In the genomic region with DNA sequence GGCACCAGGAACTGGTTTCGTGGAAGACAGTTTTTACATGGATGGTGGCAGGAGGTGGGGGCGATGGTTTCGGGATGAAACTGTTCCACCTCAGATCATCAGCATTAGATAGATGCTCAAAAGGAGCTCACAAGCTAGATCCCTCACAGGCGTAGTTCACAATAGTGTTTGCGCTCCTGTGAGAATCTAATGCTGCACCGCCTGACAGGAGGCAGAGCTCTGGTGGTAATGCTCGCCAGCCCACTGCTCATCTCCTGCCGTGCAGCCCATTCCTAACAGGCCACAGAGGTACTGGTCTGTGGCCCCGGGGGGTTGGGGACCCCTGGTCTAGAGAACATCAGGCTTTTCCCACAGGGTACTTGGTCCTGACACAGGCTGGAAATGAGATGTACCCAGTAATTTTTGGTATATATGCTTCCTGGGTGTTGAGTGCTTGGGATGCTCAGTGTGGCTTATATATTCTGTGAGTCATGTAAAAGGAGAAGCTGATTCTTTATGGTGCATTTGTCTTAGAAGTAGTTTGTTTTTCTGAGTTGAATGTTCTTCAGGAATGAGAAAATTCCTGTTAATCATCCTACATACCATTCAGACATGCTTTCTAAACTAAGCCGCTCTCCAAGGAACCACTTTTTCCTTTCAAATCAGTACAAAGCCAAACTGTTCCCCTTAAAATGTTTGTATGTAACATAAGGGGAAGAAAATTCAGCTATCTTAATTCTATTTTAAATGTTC, we compare ENCODE assay signal across 12 cellular contexts.
DNase-seq lines count a peak whose midpoint lies in the region; ATAC-seq and TF ChIP-seq lines count a peak whose summit lies in the region.
"Had no signal": no experiment of that assay in that cellular context is flagged by ENCODE, and none has a peak within 500 bp of the region (broad histone marks: within the 10 kb centered on the region; RNA-seq: fewer than 3 reads in every experiment).

No MANE protein-coding gene starts in this region.

- peaks cover 22% of the 10 kb centered on the region for H3K79me2 ChIP-seq in GM23248 (ENCODE audit: insufficient read depth)

- in situ Hi-C loops in GM23248 (cut with MboI): no loop called here

- H3K9me3 ChIP-seq in GM23248 (ENCODE audit: low read depth) (no peaks in the 10 kb centered on the region), uterus (no peaks in the 10 kb centered on the region), aorta (ENCODE audit: control insufficient read depth, low read length) (no peaks in the 10 kb centered on the region)

- no peak overlapping the region for H3K4me2 ChIP-seq in GM23248 (ENCODE audit: unreplicated experiment)

- WGBS in GM23248 (ENCODE audit: low coverage in 1 of 2, low lambda C conversion rate in 2 of 2, missing lambda C conversion rate in 2 of 2), 2 experiments: 90 to 93% methylated on average over 10 of the region's 10 CpGs
- 72 to 78% methylated on average over 10 of the region's 10 CpGs for WGBS in aorta, 2 donors

- TF ChIP-seq CTCF in WI38 (IDR thresholded peaks at IDR 0.05; ENCODE audit: low read depth, low read length) (no peak), fibroblast of the aortic adventitia (IDR thresholded peaks at IDR 0.05; ENCODE audit: insufficient read depth, low read length) (no peak), uterus (IDR thresholded peaks at IDR 0.05) (no peak)

- intact Hi-C loops in uterus (cut with DNase I; ENCODE audit: low total_unique reads): no loop called here
- intact Hi-C loops in aorta (cut with DNase I): no loop called here

- TF ChIP-seq POLR2A in uterus (IDR thresholded peaks at IDR 0.05): no peak

- peak; percentile 23 for DNase-seq in GM23248
- DNase-seq in fibroblast of the aortic adventitia (ENCODE audit: low read depth): peak; percentile 40
- DNase-seq in skeletal muscle cell (ENCODE audit: low read depth): peak; percentile 32
- DNase-seq in uterus: no peak
- DNase-seq in aorta: no peak
- DNase-seq in DMS153 (lab: John Stamatoyannopoulos, UW): no peak
- DNase-seq in NCI-H2081 (lab: John Stamatoyannopoulos, UW): no peak
- DNase-seq: activated gamma-delta T cell treated with Interleukin-2 at 50 U/mL for 16 hours, dermis blood vessel endothelial cell, hypothalamus, NCI-H146 had no signal

- H3K27ac ChIP-seq in GM23248 (no peak overlapping the region), uterus (no peak overlapping the region), aorta (ENCODE audit: low read depth in 1 of 2, low read length in 2 of 2) (no peak overlapping the region)

- ATAC-seq in aorta (ENCODE audit: low FRiP score): no peak

- H2AFZ ChIP-seq in GM23248: no peak overlapping the region

- H3K36me3 ChIP-seq in GM23248 (ENCODE audit: low read depth): no peaks in the 10 kb centered on the region
- H3K36me3 ChIP-seq in uterus: no peaks in the 10 kb centered on the region
- H3K36me3 ChIP-seq in aorta (ENCODE audit: control insufficient read depth in 1 of 2, insufficient read depth in 2 of 2, low read length in 1 of 2): no peaks in the 10 kb centered on the region

- no peaks in the 10 kb centered on the region for H3K27me3 ChIP-seq in GM23248 (replicated peaks; ENCODE audit: insufficient read depth)
- H3K27me3 ChIP-seq in uterus: no peaks in the 10 kb centered on the region
- H3K27me3 ChIP-seq in aorta (ENCODE audit: control insufficient read depth in 1 of 2, insufficient read depth in 2 of 2, low read length in 1 of 2): no peaks in the 10 kb centered on the region

- no peaks in the 10 kb centered on the region for H4K20me1 ChIP-seq in GM23248 (ENCODE audit: insufficient read depth)

- peaks cover 12% of the 10 kb centered on the region; the same call in 1 of the 2 replicates for H3F3A ChIP-seq in GM23248 (ENCODE audit: insufficient read depth)

- H3K4me1 ChIP-seq in GM23248 (ENCODE audit: insufficient read depth): peaks cover 18% of the 10 kb centered on the region
- H3K4me1 ChIP-seq in uterus: peaks cover 0 to 4% of the 10 kb centered on the region in 2 donors
- H3K4me1 ChIP-seq in aorta (ENCODE audit: control insufficient read depth in 1 of 2, insufficient read depth in 2 of 2, low read length in 2 of 2): no peaks in the 10 kb centered on the region

- no peaks in the 10 kb centered on the region for H3K9me2 ChIP-seq in GM23248 (ENCODE audit: insufficient read depth)

- no peak overlapping the region for H3K4me3 ChIP-seq in GM23248
- peak overlapping the region; percentile 24; the same call in 1 of the 2 replicates for H3K4me3 ChIP-seq in WI38 (ENCODE audit: low read depth, low read length)
- no peak overlapping the region for H3K4me3 ChIP-seq in fibroblast of the aortic adventitia (ENCODE audit: low read depth, low read length)
- H3K4me3 ChIP-seq in skeletal muscle cell (ENCODE audit: low read depth, low read length): no peak overlapping the region
- no peak overlapping the region for H3K4me3 ChIP-seq in uterus
- H3K4me3 ChIP-seq in aorta (ENCODE audit: low read length in 2 of 2): no peak overlapping the region

- H3K9ac ChIP-seq in GM23248: no peak overlapping the region

Comparison
In these comparisons a context has a peak if more than half of its experiments do, and no peak if none do; other contexts are left out.
1. DNase-seq: peak in GM23248 (single experiment), fibroblast of the aortic adventitia (single experiment) and skeletal muscle cell (single experiment); none in uterus (0 of 2), aorta (0 of 2), DMS153 (single experiment) and NCI-H2081 (0 of 2).